In genomic region chrX:111445485-111445884, GRCh38 we compare ENCODE assay signal across 9 cellular contexts. TPM values are rescaled to one million over a fixed set of nuclear protein-coding genes. Genes with fewer than 3 reads are reported as not detected.
DNase-seq lines count a peak whose midpoint lies in the region; ATAC-seq and TF ChIP-seq lines count a peak whose summit lies in the region.
"Had no signal": no experiment of that assay in that cellular context is flagged by ENCODE, and none has a peak within 500 bp of the region (broad histone marks: within the 10 kb centered on the region; RNA-seq: fewer than 3 reads in every experiment).

No MANE protein-coding gene starts in this region.

- no peaks in the 10 kb centered on the region for H3K79me2 ChIP-seq in mammary epithelial cell (ENCODE audit: insufficient read depth, low read length)

- intact Hi-C loops in mammary epithelial cell (cut with micrococcal nuclease), result loop anchor here (1.0 to 10.0 kb wide), 4 partner anchors 207 to 991 kb away; no protein-coding TSS in a partner anchor

- ATAC-seq in HG02798 (IDR thresholded peaks at IDR 0.05; ENCODE audit: poor library complexity, unreplicated experiment), result peak; percentile 60
- ATAC-seq in stimulated activated memory B cell treated with anti-CD40 and anti-IgM and Interleukin-4, amounts not matched to agents 10 μg/mL and 1 μg/mL and 100 μg/mL, for 72 hours, result no peak

- CTCF ChIA-PET in mammary epithelial cell (lab: Charles Lee; ENCODE audit: low non-redundant PET), result no interaction called here

- no peaks in the 10 kb centered on the region for H3K27me3 ChIP-seq in mammary epithelial cell (ENCODE audit: insufficient read depth, low read length)

- peak; percentile 50 to 67 for TF ChIP-seq CTCF in mammary epithelial cell (conservative IDR thresholded peaks at IDR 0.05 in 1 of 2, IDR thresholded peaks at IDR 0.05 in 1 of 2; ENCODE audit: extremely low read depth in 1 of 2, insufficient read depth in 1 of 2, low read depth in 1 of 2, low read length in 2 of 2)

- no peaks in the 10 kb centered on the region for H3K4me1 Mint-ChIP-seq in activated T-cell treated with anti-CD3 and anti-CD28 coated beads, Interleukin-2, amount 50 U/mL, for 24 hours (ENCODE audit: low read depth)
- H3K4me1 Mint-ChIP-seq in stimulated activated memory B cell treated with anti-CD40 and anti-IgM and Interleukin-4, amounts not matched to agents 10 μg/mL and 1 μg/mL and 100 μg/mL, for 72 hours, result no peaks in the 10 kb centered on the region

- no peaks in the 10 kb centered on the region for H3K4me1 ChIP-seq in mammary epithelial cell (ENCODE audit: insufficient read depth, low read length)

- H2AFZ ChIP-seq in mammary epithelial cell (ENCODE audit: low read depth, low read length), result no peak overlapping the region

- BruUV-seq in mammary epithelial cell (replicated peaks; lab: Mats Ljungman, UMichigan), result no TSS peak

- dilution Hi-C loops in mammary epithelial cell (cut with HindIII; ENCODE audit: low sequenced_read_pairs), result no loop called here

- 21% methylated on average over 3 of the region's 3 CpGs for WGBS in mammary epithelial cell (ENCODE audit: low coverage, missing lambda C conversion rate)

- no peaks in the 10 kb centered on the region for H3K9me3 ChIP-seq in mammary epithelial cell (replicated peaks; ENCODE audit: insufficient read depth, low read length)
- H3K9me3 ChIP-seq: BLaER1 treated with 17β-estradiol and CSF1 and Interleukin-3, amounts not matched to agents 10 nM and 100 nM had no signal

- no peak overlapping the region for H3K27ac ChIP-seq in mammary epithelial cell (ENCODE audit: insufficient read depth, low read depth, low read length)
- H3K27ac ChIP-seq: BLaER1 treated with 17β-estradiol and CSF1 and Interleukin-3, amounts not matched to agents 10 nM and 100 nM had no signal

- no peaks in the 10 kb centered on the region for H3K9me3 Mint-ChIP-seq in activated T-cell treated with anti-CD3 and anti-CD28 coated beads, Interleukin-2, amount 50 U/mL, for 24 hours
- no peaks in the 10 kb centered on the region for H3K9me3 Mint-ChIP-seq in stimulated activated memory B cell treated with anti-CD40 and anti-IgM and Interleukin-4, amounts not matched to agents 10 μg/mL and 1 μg/mL and 100 μg/mL, for 72 hours

- H3K27ac Mint-ChIP-seq in activated T-cell treated with anti-CD3 and anti-CD28 coated beads, Interleukin-2, amount 50 U/mL, for 24 hours, result no peak overlapping the region
- no peak overlapping the region for H3K27ac Mint-ChIP-seq in stimulated activated memory B cell treated with anti-CD40 and anti-IgM and Interleukin-4, amounts not matched to agents 10 μg/mL and 1 μg/mL and 100 μg/mL, for 72 hours

- no peaks in the 10 kb centered on the region for H4K20me1 ChIP-seq in mammary epithelial cell (ENCODE audit: insufficient read depth, low read length)

- no peaks in the 10 kb centered on the region for H3K36me3 Mint-ChIP-seq in activated T-cell treated with anti-CD3 and anti-CD28 coated beads, Interleukin-2, amount 50 U/mL, for 24 hours (ENCODE audit: low read depth)
- no peaks in the 10 kb centered on the region for H3K36me3 Mint-ChIP-seq in stimulated activated memory B cell treated with anti-CD40 and anti-IgM and Interleukin-4, amounts not matched to agents 10 μg/mL and 1 μg/mL and 100 μg/mL, for 72 hours

- DNase-seq in NCI-H2029 (lab: John Stamatoyannopoulos, UW) (peak; percentile 1), NCI-H2029 treated with DMSO at 0.1 percent for 48 hours (lab: John Stamatoyannopoulos, UW) (no peak), NCI-H345 treated with DMSO at 0.1 percent for 48 hours (lab: John Stamatoyannopoulos, UW; ENCODE audit: unreplicated experiment) (peak; percentile 39), mammary epithelial cell (peak; percentile 35), lung microvascular endothelial cell (ENCODE audit: low read depth in 2 of 2) (peak; percentile 28 to 42)
- DNase-seq in activated T-cell treated with anti-CD3 and anti-CD28 coated beads, Interleukin-2, amount 50 U/mL, for 24 hours, result no peak

- H3K4me2 ChIP-seq in mammary epithelial cell (ENCODE audit: insufficient read depth, low read depth, low read length), result no peak overlapping the region
- H3K4me2 ChIP-seq: BLaER1 treated with 17β-estradiol and CSF1 and Interleukin-3, amounts not matched to agents 10 nM and 100 nM had no signal

- no peak overlapping the region for H3K4me3 Mint-ChIP-seq in activated T-cell treated with anti-CD3 and anti-CD28 coated beads, Interleukin-2, amount 50 U/mL, for 24 hours
- no peak overlapping the region for H3K4me3 Mint-ChIP-seq in stimulated activated memory B cell treated with anti-CD40 and anti-IgM and Interleukin-4, amounts not matched to agents 10 μg/mL and 1 μg/mL and 100 μg/mL, for 72 hours

- H3K36me3 ChIP-seq in mammary epithelial cell (ENCODE audit: insufficient read depth, low read length), result no peaks in the 10 kb centered on the region
- H3K36me3 ChIP-seq: BLaER1 treated with 17β-estradiol and CSF1 and Interleukin-3, amounts not matched to agents 10 nM and 100 nM had no signal

- H3K9ac ChIP-seq in mammary epithelial cell (ENCODE audit: insufficient read depth, low read length), result no peak overlapping the region
- H3K9ac ChIP-seq: BLaER1 treated with 17β-estradiol and CSF1 and Interleukin-3, amounts not matched to agents 10 nM and 100 nM had no signal

- H3K4me3 ChIP-seq in mammary epithelial cell (replicated peaks in 1 of 3; ENCODE audit: insufficient read depth in 1 of 3, low read depth in 2 of 3, low read length in 3 of 3), result no peak overlapping the region
- H3K4me3 ChIP-seq: BLaER1 treated with 17β-estradiol and CSF1 and Interleukin-3, amounts not matched to agents 10 nM and 100 nM had no signal

- H3K27me3 Mint-ChIP-seq in activated T-cell treated with anti-CD3 and anti-CD28 coated beads, Interleukin-2, amount 50 U/mL, for 24 hours, result peaks cover 53% of the 10 kb centered on the region
- no peaks in the 10 kb centered on the region for H3K27me3 Mint-ChIP-seq in stimulated activated memory B cell treated with anti-CD40 and anti-IgM and Interleukin-4, amounts not matched to agents 10 μg/mL and 1 μg/mL and 100 μg/mL, for 72 hours

- in situ Hi-C loops in mammary epithelial cell (cut with MboI; ENCODE audit: low sequenced_read_pairs in 2 of 2), result no loop called here

RNA-seq across cellular contexts. Expression of gene DCX, which starts 33.5 kb away (rescaled TPM):
- total RNA-seq in mammary epithelial cell, result not detected
- polyA plus RNA-seq in mammary epithelial cell, result not detected
- not detected for polyA minus RNA-seq in mammary epithelial cell
- total RNA-seq in lung microvascular endothelial cell, result not detected in 2 replicates

Comparison
In these comparisons a context has a peak if more than half of its experiments do, and no peak if none do; other contexts are left out.
1. DNase-seq: peak in NCI-H2029 (single experiment), NCI-H345 treated with DMSO at 0.1 percent for 48 hours (single experiment), mammary epithelial cell (single experiment) and lung microvascular endothelial cell (2 of 2); none in NCI-H2029 treated with DMSO at 0.1 percent for 48 hours (single experiment) and activated T-cell treated with anti-CD3 and anti-CD28 coated beads, Interleukin-2, amount 50 U/mL, for 24 hours (single experiment).